1 cellular context compared by ENCODE assay signal in the genomic region with DNA sequence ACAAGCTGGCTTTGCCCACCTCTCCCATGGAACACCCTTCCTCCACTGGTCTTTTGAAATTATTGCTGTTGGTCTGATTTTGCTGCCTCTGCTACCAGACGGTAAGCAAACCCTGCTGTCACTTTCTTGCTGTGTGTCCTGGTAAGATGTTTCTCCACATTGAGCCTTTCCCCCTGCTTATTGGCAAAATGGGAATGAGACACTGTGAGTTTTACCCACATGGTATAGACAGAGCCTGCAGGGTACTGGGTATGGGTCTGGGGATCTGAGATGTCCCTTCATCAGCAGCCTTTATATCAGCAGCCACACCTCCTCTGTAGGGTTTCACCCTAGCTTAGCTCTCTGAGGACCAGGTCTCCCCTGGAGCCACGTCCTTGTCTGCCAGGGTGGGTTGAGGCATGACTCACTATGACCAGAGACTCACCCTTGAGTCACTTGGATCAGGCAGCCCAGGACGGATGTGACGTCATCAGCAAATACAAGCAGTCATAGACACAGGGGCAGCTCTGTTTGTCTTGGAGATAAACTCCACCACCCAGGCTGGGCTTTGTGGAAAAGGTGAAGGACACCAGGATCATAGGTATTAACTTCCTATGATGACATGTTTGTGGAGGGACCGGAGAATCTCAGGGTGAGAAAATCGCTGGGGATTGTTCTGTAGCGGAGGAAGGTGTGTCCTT.
TF ChIP-seq lines count a peak whose summit lies in the region.

No MANE protein-coding gene starts in this region.

TF ChIP-seq in HepG2, 621 proteins besides CTCF, POLR2A, EP300 and RAD21 (continued from another document):
- TF ChIP-seq, protein P1, sequence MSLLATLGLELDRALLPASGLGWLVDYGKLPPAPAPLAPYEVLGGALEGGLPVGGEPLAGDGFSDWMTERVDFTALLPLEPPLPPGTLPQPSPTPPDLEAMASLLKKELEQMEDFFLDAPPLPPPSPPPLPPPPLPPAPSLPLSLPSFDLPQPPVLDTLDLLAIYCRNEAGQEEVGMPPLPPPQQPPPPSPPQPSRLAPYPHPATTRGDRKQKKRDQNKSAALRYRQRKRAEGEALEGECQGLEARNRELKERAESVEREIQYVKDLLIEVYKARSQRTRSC (CRISPR knock-in tag; IDR thresholded peaks at IDR 0.05; ENCODE audit: low read depth), result no peak; the same call in 1 of the 2 replicates
- TF ChIP-seq ZC3H13 (CRISPR knock-in tag; IDR thresholded peaks at IDR 0.05) (peak; percentile 83; the same call in 1 of the 2 replicates), PAWR (CRISPR knock-in tag; IDR thresholded peaks at IDR 0.05; ENCODE audit: borderline replicate concordance) (no peak), GATAD1 (CRISPR knock-in tag; IDR thresholded peaks at IDR 0.05) (peak; percentile 69), PRMT3 (CRISPR knock-in tag; IDR thresholded peaks at IDR 0.05; ENCODE audit: borderline replicate concordance, low read depth) (no peak), DPF2 (CRISPR knock-in tag; IDR thresholded peaks at IDR 0.05; ENCODE audit: borderline replicate concordance, low read depth) (peak; percentile 98), ZSCAN21 (CRISPR knock-in tag; IDR thresholded peaks at IDR 0.05; ENCODE audit: borderline replicate concordance) (peak; percentile 82), KLF13 (CRISPR knock-in tag; IDR thresholded peaks at IDR 0.05) (no peak), ZNF431 (CRISPR knock-in tag; IDR thresholded peaks at IDR 0.05; ENCODE audit: borderline replicate concordance, low read depth) (peak; percentile 53; the same call in 1 of the 2 replicates), NR1H2 (CRISPR knock-in tag; IDR thresholded peaks at IDR 0.05; ENCODE audit: borderline replicate concordance, low read depth) (no peak), ZNF619 (CRISPR knock-in tag; IDR thresholded peaks at IDR 0.05) (0 out of 2 replicates have a peak, but pooled peaks have one; percentile 16), IRF2 (CRISPR knock-in tag; IDR thresholded peaks at IDR 0.05) (peak; percentile 92), ZSCAN25 (CRISPR knock-in tag; IDR thresholded peaks at IDR 0.05) (peak; percentile 10; the same call in 1 of the 2 replicates), SALL1 (CRISPR knock-in tag; IDR thresholded peaks at IDR 0.05) (peak; percentile 99), MBD4 (IDR thresholded peaks at IDR 0.05; ENCODE audit: borderline replicate concordance, low read length) (no peak), GMEB1 (CRISPR knock-in tag; IDR thresholded peaks at IDR 0.05; ENCODE audit: borderline replicate concordance) (no peak), ONECUT2 (CRISPR knock-in tag; IDR thresholded peaks at IDR 0.05) (peak; percentile 37; the same call in 1 of the 2 replicates), ZNF10 (CRISPR knock-in tag; IDR thresholded peaks at IDR 0.05; ENCODE audit: borderline replicate concordance, low read depth) (no peak), IKZF1 (IDR thresholded peaks at IDR 0.05) (no peak), ZNF878 (CRISPR knock-in tag; IDR thresholded peaks at IDR 0.05) (peak; percentile 91), ZNF772 (CRISPR knock-in tag; IDR thresholded peaks at IDR 0.05) (peak; percentile 66; the same call in 1 of the 2 replicates), MAX (IDR thresholded peaks at IDR 0.05) (peak; percentile 65; the same call in 1 of the 2 replicates)
- TF ChIP-seq, protein P2, sequence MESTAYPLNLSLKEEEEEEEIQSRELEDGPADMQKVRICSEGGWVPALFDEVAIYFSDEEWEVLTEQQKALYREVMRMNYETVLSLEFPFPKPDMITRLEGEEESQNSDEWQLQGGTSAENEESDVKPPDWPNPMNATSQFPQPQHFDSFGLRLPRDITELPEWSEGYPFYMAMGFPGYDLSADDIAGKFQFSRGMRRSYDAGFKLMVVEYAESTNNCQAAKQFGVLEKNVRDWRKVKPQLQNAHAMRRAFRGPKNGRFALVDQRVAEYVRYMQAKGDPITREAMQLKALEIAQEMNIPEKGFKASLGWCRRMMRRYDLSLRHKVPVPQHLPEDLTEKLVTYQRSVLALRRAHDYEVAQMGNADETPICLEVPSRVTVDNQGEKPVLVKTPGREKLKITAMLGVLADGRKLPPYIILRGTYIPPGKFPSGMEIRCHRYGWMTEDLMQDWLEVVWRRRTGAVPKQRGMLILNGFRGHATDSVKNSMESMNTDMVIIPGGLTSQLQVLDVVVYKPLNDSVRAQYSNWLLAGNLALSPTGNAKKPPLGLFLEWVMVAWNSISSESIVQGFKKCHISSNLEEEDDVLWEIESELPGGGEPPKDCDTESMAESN (CRISPR knock-in tag; conservative IDR thresholded peaks at IDR 0.05), result peak; percentile 83
- TF ChIP-seq, protein P3, sequence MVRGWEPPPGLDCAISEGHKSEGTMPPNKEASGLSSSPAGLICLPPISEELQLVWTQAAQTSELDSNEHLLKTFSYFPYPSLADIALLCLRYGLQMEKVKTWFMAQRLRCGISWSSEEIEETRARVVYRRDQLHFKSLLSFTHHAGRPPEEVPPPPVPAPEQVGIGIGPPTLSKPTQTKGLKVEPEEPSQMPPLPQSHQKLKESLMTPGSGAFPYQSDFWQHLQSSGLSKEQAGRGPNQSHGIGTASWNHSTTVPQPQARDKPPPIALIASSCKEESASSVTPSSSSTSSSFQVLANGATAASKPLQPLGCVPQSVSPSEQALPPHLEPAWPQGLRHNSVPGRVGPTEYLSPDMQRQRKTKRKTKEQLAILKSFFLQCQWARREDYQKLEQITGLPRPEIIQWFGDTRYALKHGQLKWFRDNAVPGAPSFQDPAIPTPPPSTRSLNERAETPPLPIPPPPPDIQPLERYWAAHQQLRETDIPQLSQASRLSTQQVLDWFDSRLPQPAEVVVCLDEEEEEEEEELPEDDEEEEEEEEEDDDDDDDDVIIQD (CRISPR knock-in tag; IDR thresholded peaks at IDR 0.05; ENCODE audit: low read depth), result peak; percentile 73; the same call in 1 of the 2 replicates
- TF ChIP-seq, protein P4, sequence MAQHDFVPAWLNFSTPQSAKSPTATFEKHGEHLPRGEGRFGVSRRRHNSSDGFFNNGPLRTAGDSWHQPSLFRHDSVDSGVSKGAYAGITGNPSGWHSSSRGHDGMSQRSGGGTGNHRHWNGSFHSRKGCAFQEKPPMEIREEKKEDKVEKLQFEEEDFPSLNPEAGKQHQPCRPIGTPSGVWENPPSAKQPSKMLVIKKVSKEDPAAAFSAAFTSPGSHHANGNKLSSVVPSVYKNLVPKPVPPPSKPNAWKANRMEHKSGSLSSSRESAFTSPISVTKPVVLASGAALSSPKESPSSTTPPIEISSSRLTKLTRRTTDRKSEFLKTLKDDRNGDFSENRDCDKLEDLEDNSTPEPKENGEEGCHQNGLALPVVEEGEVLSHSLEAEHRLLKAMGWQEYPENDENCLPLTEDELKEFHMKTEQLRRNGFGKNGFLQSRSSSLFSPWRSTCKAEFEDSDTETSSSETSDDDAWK (CRISPR knock-in tag; IDR thresholded peaks at IDR 0.05), result no peak
- TF ChIP-seq, protein P5, sequence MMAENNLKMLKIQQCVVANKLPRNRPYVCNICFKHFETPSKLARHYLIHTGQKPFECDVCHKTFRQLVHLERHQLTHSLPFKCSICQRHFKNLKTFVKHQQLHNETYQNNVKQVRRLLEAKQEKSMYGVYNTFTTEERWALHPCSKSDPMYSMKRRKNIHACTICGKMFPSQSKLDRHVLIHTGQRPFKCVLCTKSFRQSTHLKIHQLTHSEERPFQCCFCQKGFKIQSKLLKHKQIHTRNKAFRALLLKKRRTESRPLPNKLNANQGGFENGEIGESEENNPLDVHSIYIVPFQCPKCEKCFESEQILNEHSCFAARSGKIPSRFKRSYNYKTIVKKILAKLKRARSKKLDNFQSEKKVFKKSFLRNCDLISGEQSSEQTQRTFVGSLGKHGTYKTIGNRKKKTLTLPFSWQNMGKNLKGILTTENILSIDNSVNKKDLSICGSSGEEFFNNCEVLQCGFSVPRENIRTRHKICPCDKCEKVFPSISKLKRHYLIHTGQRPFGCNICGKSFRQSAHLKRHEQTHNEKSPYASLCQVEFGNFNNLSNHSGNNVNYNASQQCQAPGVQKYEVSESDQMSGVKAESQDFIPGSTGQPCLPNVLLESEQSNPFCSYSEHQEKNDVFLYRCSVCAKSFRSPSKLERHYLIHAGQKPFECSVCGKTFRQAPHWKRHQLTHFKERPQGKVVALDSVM (CRISPR knock-in tag; IDR thresholded peaks at IDR 0.05), result 0 out of 2 replicates have a peak, but pooled peaks have one; percentile 56
TF ChIP-seq in HepG2: peak in this region for 264.
